17 cellular contexts compared by ENCODE assay signal in the genomic region with DNA sequence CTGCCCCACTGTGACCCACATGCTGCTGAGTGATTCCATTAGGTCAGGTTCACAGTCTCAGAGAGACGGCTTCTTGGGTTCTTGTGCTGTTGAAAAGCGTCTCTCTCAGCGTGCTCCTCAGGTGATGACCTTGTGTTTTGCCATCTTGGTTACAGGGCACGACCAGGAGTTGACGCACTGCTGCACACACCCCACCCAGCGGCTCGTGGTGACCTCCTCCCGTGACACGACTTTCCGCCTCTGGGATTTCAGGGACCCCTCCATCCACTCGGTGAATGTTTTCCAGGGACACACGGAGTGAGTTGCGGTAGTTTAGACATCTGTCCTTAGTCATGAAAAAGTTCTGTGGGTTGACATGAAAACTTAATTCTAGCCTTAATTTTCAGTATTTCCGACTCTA. TPM values are rescaled to one million over a fixed set of nuclear protein-coding genes. Genes with fewer than 3 reads are reported as not detected.
DNase-seq lines count a peak whose midpoint lies in the region; ATAC-seq and TF ChIP-seq lines count a peak whose summit lies in the region.
"Had no signal": no experiment of that assay in that cellular context is flagged by ENCODE, and none has a peak within 500 bp of the region (broad histone marks: within the 10 kb centered on the region; RNA-seq: fewer than 3 reads in every experiment).

No MANE protein-coding gene starts in this region.

- H3K9me3 Mint-ChIP-seq in activated naive CD4-positive, alpha-beta T cell treated with anti-CD3 and anti-CD28 coated beads, Interleukin-2, amount 50 U/mL, for 24 hours: no peaks in the 10 kb centered on the region
- H3K9me3 Mint-ChIP-seq: CD4-positive, CD25-positive, alpha-beta regulatory T cell; CD8-positive, alpha-beta T cell had no signal

- intact Hi-C loops in vagina (cut with DNase I): no loop called here

- DNase-seq in activated naive CD4-positive, alpha-beta T cell treated with anti-CD3 and anti-CD28 coated beads, Interleukin-2, amount 50 U/mL, for 16 hours: no peak
- DNase-seq in T-helper 17 cell: no peak
- peak; percentile 79 for DNase-seq in mesenteric fat pad (ENCODE audit: low spot score)
- DNase-seq in vagina (ENCODE audit: extremely low spot score in 2 of 2): no peak
- no peak for DNase-seq in foreskin melanocyte
- DNase-seq: CD4-positive, CD25-positive, alpha-beta regulatory T cell; CD8-positive, alpha-beta T cell; DMS153; DND-41; GM23248; H9 had no signal

- no peaks in the 10 kb centered on the region for H3K27me3 ChIP-seq in vagina
- H3K27me3 ChIP-seq: BLaER1 had no signal

- no peak for ATAC-seq in T-helper 17 cell
- ATAC-seq: CD8-positive, alpha-beta T cell; HCT116 had no signal

- no peak for TF ChIP-seq CTCF in vagina (IDR thresholded peaks at IDR 0.05)

- H3K36me3 ChIP-seq in vagina: peaks cover 0 to 61% of the 10 kb centered on the region in 2 donors

- H3K27ac Mint-ChIP-seq in activated naive CD4-positive, alpha-beta T cell treated with anti-CD3 and anti-CD28 coated beads, Interleukin-2, amount 50 U/mL, for 24 hours: peak overlapping the region; percentile 41
- H3K27ac Mint-ChIP-seq in T-helper 17 cell: peak overlapping the region; percentile 6
- H3K27ac Mint-ChIP-seq: B cell; CD8-positive, alpha-beta T cell had no signal

- H3K9me3 ChIP-seq in T-helper 17 cell (ENCODE audit: control insufficient read depth, low read length, poor library complexity, severe bottlenecking) (no peaks in the 10 kb centered on the region), vagina (no peaks in the 10 kb centered on the region)
- H3K9me3 ChIP-seq: BLaER1, Caco-2 had no signal

- H3K4me3 ChIP-seq in vagina: no peak overlapping the region
- H3K4me3 ChIP-seq: BLaER1, GM23248 had no signal

- H3K4me3 Mint-ChIP-seq in activated naive CD4-positive, alpha-beta T cell treated with anti-CD3 and anti-CD28 coated beads, Interleukin-2, amount 50 U/mL, for 24 hours: no peak overlapping the region
- H3K4me3 Mint-ChIP-seq in T-helper 17 cell: no peak overlapping the region
- H3K4me3 Mint-ChIP-seq: B cell; CD4-positive, CD25-positive, alpha-beta regulatory T cell; CD8-positive, alpha-beta T cell; H9 had no signal

- H3K4me1 Mint-ChIP-seq in activated naive CD4-positive, alpha-beta T cell treated with anti-CD3 and anti-CD28 coated beads, Interleukin-2, amount 50 U/mL, for 24 hours: peaks cover 43% of the 10 kb centered on the region
- H3K4me1 Mint-ChIP-seq in T-helper 17 cell: peaks cover 16% of the 10 kb centered on the region

- H3K27me3 Mint-ChIP-seq in activated naive CD4-positive, alpha-beta T cell treated with anti-CD3 and anti-CD28 coated beads, Interleukin-2, amount 50 U/mL, for 24 hours: no peaks in the 10 kb centered on the region
- no peaks in the 10 kb centered on the region for H3K27me3 Mint-ChIP-seq in T-helper 17 cell
- H3K27me3 Mint-ChIP-seq: B cell; CD4-positive, CD25-positive, alpha-beta regulatory T cell had no signal

- no peak for TF ChIP-seq POLR2A in vagina (IDR thresholded peaks at IDR 0.05)

- no peak overlapping the region for H3K27ac ChIP-seq in vagina
- H3K27ac ChIP-seq: BLaER1, C4-2B, GM23248 had no signal

- peaks cover 22% of the 10 kb centered on the region for H3K36me3 Mint-ChIP-seq in activated naive CD4-positive, alpha-beta T cell treated with anti-CD3 and anti-CD28 coated beads, Interleukin-2, amount 50 U/mL, for 24 hours
- peaks cover 12% of the 10 kb centered on the region for H3K36me3 Mint-ChIP-seq in T-helper 17 cell (ENCODE audit: low read depth)

- no peaks in the 10 kb centered on the region for H3K4me1 ChIP-seq in vagina
- H3K4me1 ChIP-seq: Caco-2 had no signal

RNA-seq across cellular contexts. Expression of gene WDR37, which starts 48.8 kb away (rescaled TPM):
- 10 to 100 TPM; 23.6 to 29.7 TPM for total RNA-seq in T-helper 17 cell
- 17.1 TPM for total RNA-seq in mesenteric fat pad
- 16.9 TPM for total RNA-seq in vagina

RNA-seq across cellular contexts. Expression of gene IDI1, which starts 56.1 kb away (rescaled TPM):
- total RNA-seq in T-helper 17 cell (100 to 1,000 TPM; 116 to 134 TPM), mesenteric fat pad (32.3 TPM), vagina (50.3 TPM)
